In genomic region chr2:169570752-169571151, GRCh38 we compare ENCODE assay signal across 7 cellular contexts. TPM values are rescaled to one million over a fixed set of nuclear protein-coding genes. Genes with fewer than 3 reads are reported as not detected.
A peak's percentile ranks its signal among the peaks of the same experiment; 100 is the strongest.
DNase-seq lines count a peak whose midpoint lies in the region; ATAC-seq, FAIRE-seq and TF ChIP-seq lines count a peak whose summit lies in the region.
"Not testable (repeated sequence)": the region's sequence is repeated elsewhere in the genome, so short reads cannot be mapped to it uniquely, and the experiment has no call there.

No MANE protein-coding gene starts in this region.

- peak overlapping the region; percentile 14 to 92 (median 72); a peak in 15 of 22 replicates for H3K4me2 ChIP-seq in BLaER1 treated with 17β-estradiol and CSF1 and Interleukin-3, amounts not matched to agents 10 nM and 100 nM
- peak overlapping the region; percentile 95; the same call in 1 of the 2 replicates for H3K4me2 ChIP-seq in KMS-11
- H3K4me2 ChIP-seq in PC-3 (ENCODE audit: low read length) = peak overlapping the region; percentile 15; the same call in 1 of the 2 replicates
- peak overlapping the region; percentile 63 for H3K4me2 ChIP-seq in K562 (ENCODE audit: insufficient read depth, low read length)

- H3K36me3 Mint-ChIP-seq in activated T-helper 17 cell treated with anti-CD3 and anti-CD28 coated beads, Interleukin-2, amount 50 U/mL, for 72 hours (ENCODE audit: low read depth) = peaks cover 41% of the 10 kb centered on the region
- H3K36me3 Mint-ChIP-seq in nephron progenitor cell (ENCODE audit: low read depth) = peaks cover 17% of the 10 kb centered on the region

- FAIRE-seq in K562 (lab: Jason Lieb, UNC) = not testable (repeated sequence)

- H3K27ac ChIP-seq in BLaER1 treated with 17β-estradiol and CSF1 and Interleukin-3, amounts not matched to agents 10 nM and 100 nM; KMS-11; PC-3 (ENCODE audit: low read length): not testable (repeated sequence)
- H3K27ac ChIP-seq in K562 (ENCODE audit: extremely low read depth, low read depth, low read length) = peak overlapping the region; percentile 85; the same call in 1 of the 3 replicates

- H3K9me3 ChIP-seq in BLaER1 treated with 17β-estradiol and CSF1 and Interleukin-3, amounts not matched to agents 10 nM and 100 nM (replicated peaks in 1 of 11) = peaks cover 0 to 10% (median under 1%) of the 10 kb centered on the region in 11 experiments; a peak in 8 of 22 replicates
- not testable (repeated sequence) for H3K9me3 ChIP-seq in PC-3 (ENCODE audit: low read length); K562 (replicated peaks; ENCODE audit: control insufficient read depth, insufficient read depth, low read depth, low read length)

- H3K79me2 ChIP-seq in KMS-11 (ENCODE audit: insufficient read depth, low read depth) (peaks cover 35% of the 10 kb centered on the region; the same call in 1 of the 2 replicates), PC-3 (ENCODE audit: low read length) (peaks cover 42% of the 10 kb centered on the region), K562 (ENCODE audit: control insufficient read depth, insufficient read depth, low read length) (peaks cover 66% of the 10 kb centered on the region)

- not testable (repeated sequence) for BruUV-seq in PC-3 (replicated peaks; lab: Mats Ljungman, UMichigan); K562 (replicated peaks; lab: Mats Ljungman, UMichigan)

- not testable (repeated sequence) for H3F3A ChIP-seq in PC-3 (ENCODE audit: low read length, unreplicated experiment)

- POLR2A ChIA-PET in PC-3 (lab: Charles Lee; ENCODE audit: unreplicated experiment); K562 (lab: Yijun Ruan, JAX): not testable (repeated sequence)

- in situ Hi-C loops in K562 (cut with MboI) = not testable (repeated sequence)

- not testable (repeated sequence) for H3K27me3 ChIP-seq in BLaER1 treated with 17β-estradiol and CSF1 and Interleukin-3, amounts not matched to agents 10 nM and 100 nM; KMS-11 (ENCODE audit: insufficient read depth, low read depth); PC-3 (ENCODE audit: low read length); K562 (ENCODE audit: control insufficient read depth in 2 of 2, insufficient read depth in 2 of 2, low read length in 2 of 2)

- TF ChIP-seq CTCF in KMS-11 (conservative IDR thresholded peaks at IDR 0.05; ENCODE audit: low read depth, low read length); PC-3 (conservative IDR thresholded peaks at IDR 0.05; ENCODE audit: low read depth, low read length); K562 (IDR thresholded peaks at IDR 0.05 in 2 of 3, conservative IDR thresholded peaks at IDR 0.05 in 1 of 3; ENCODE audit: insufficient read depth in 2 of 3, low read depth in 1 of 3, low read length in 3 of 3); nephron progenitor cell (IDR thresholded peaks at IDR 0.05): not testable (repeated sequence)

- 53% methylated on average over 4 of the region's 4 CpGs for WGBS in K562 (ENCODE audit: insufficient coverage, low coverage, missing lambda C conversion rate)

- not testable (repeated sequence) for H3K9me2 ChIP-seq in PC-3 (replicated peaks; ENCODE audit: low read length)

- H3K27ac Mint-ChIP-seq in activated T-helper 17 cell treated with anti-CD3 and anti-CD28 coated beads, Interleukin-2, amount 50 U/mL, for 72 hours; nephron progenitor cell: not testable (repeated sequence)

- H2AFZ ChIP-seq in KMS-11 (ENCODE audit: low read depth); PC-3 (ENCODE audit: low read length); K562 (ENCODE audit: low read depth, low read length): not testable (repeated sequence)

- DNase-seq in NCI-H82 (lab: John Stamatoyannopoulos, UW) = peak; percentile 69
- DNase-seq in PC-3; K562 (ENCODE audit: extremely low read depth in 1 of 4, low spot score in 3 of 4); nephron progenitor cell: not testable (repeated sequence)

- H3K27me3 Mint-ChIP-seq in activated T-helper 17 cell treated with anti-CD3 and anti-CD28 coated beads, Interleukin-2, amount 50 U/mL, for 72 hours; nephron progenitor cell (ENCODE audit: low read depth, poor library complexity): not testable (repeated sequence)

- not testable (repeated sequence) for H3K4me1 Mint-ChIP-seq in activated T-helper 17 cell treated with anti-CD3 and anti-CD28 coated beads, Interleukin-2, amount 50 U/mL, for 72 hours
- peaks cover 37% of the 10 kb centered on the region for H3K4me1 Mint-ChIP-seq in nephron progenitor cell

- H3K36me3 ChIP-seq in BLaER1 treated with 17β-estradiol and CSF1 and Interleukin-3, amounts not matched to agents 10 nM and 100 nM = peaks cover 16 to 57% (median 42%) of the 10 kb centered on the region in 11 experiments
- H3K36me3 ChIP-seq in KMS-11 (ENCODE audit: insufficient read depth); PC-3 (ENCODE audit: low read depth, low read length): not testable (repeated sequence)
- H3K36me3 ChIP-seq in K562 (ENCODE audit: control insufficient read depth, insufficient read depth, low read length) = peaks cover 39% of the 10 kb centered on the region

- peaks cover 0 to 27% (median 4%) of the 10 kb centered on the region in 11 experiments; a peak in 5 of 22 replicates for H4K20me1 ChIP-seq in BLaER1 treated with 17β-estradiol and CSF1 and Interleukin-3, amounts not matched to agents 10 nM and 100 nM
- H4K20me1 ChIP-seq in KMS-11 (ENCODE audit: insufficient read depth); PC-3 (ENCODE audit: low read length); K562 (replicated peaks; ENCODE audit: control insufficient read depth, insufficient read depth, low read length): not testable (repeated sequence)

- not testable (repeated sequence) for H3K4me3 ChIP-seq in BLaER1 treated with 17β-estradiol and CSF1 and Interleukin-3, amounts not matched to agents 10 nM and 100 nM; KMS-11 (IDR thresholded peaks at IDR 0.05; ENCODE audit: insufficient read depth, low read depth, low read length); PC-3 (ENCODE audit: low read length)
- H3K4me3 ChIP-seq in K562 = peak overlapping the region; percentile 23

- not testable (repeated sequence) for H3K9me1 ChIP-seq in K562 (ENCODE audit: control insufficient read depth, insufficient read depth, low read length)

- CTCF ChIA-PET in PC-3 (lab: Charles Lee); K562 (lab: Yijun Ruan, JAX; ENCODE audit: low intra/inter-chr PET ratio): not testable (repeated sequence)

- not testable (repeated sequence) for TF ChIP-seq EP300 in K562 (IDR thresholded peaks at IDR 0.05; ENCODE audit: low read length)

- intact Hi-C loops in PC-3 (cut with micrococcal nuclease) = not testable (repeated sequence)
- intact Hi-C loops in K562 (cut with micrococcal nuclease) = loop anchor here (5.0 to 10.0 kb wide), 2 partner anchors 102 to 354 kb away; no protein-coding TSS in a partner anchor

- not testable (repeated sequence) for H3K9ac ChIP-seq in BLaER1 treated with 17β-estradiol and CSF1 and Interleukin-3, amounts not matched to agents 10 nM and 100 nM; KMS-11; PC-3 (ENCODE audit: low read length)
- H3K9ac ChIP-seq in K562 (ENCODE audit: insufficient read depth in 1 of 2, low read depth in 2 of 2, low read length in 2 of 2) = peak overlapping the region; percentile 31 to 80; a peak in 3 of 4 replicates

- H3K9me3 Mint-ChIP-seq in activated T-helper 17 cell treated with anti-CD3 and anti-CD28 coated beads, Interleukin-2, amount 50 U/mL, for 72 hours = not testable (repeated sequence)
- H3K9me3 Mint-ChIP-seq in nephron progenitor cell = peaks cover 10% of the 10 kb centered on the region

- H3K4me1 ChIP-seq in BLaER1 treated with 17β-estradiol and CSF1 and Interleukin-3, amounts not matched to agents 10 nM and 100 nM = peaks cover 14 to 36% (median 30%) of the 10 kb centered on the region in 10 experiments; a peak in 19 of 20 replicates
- peaks cover 41% of the 10 kb centered on the region for H3K4me1 ChIP-seq in KMS-11 (ENCODE audit: low read depth, poor library complexity, severe bottlenecking)
- H3K4me1 ChIP-seq in PC-3 (ENCODE audit: insufficient read depth, low read length) = not testable (repeated sequence)
- H3K4me1 ChIP-seq in K562 (replicated peaks in 1 of 2; ENCODE audit: control insufficient read depth in 2 of 2, insufficient read depth in 2 of 2, low read length in 2 of 2) = peaks cover 4 to 18% of the 10 kb centered on the region in 2 experiments; a peak in 4 of 5 replicates

- not testable (repeated sequence) for ATAC-seq in PC-3; activated T-helper 17 cell treated with anti-CD3 and anti-CD28 coated beads, Interleukin-2, amount 50 U/mL, for 72 hours (replicated peaks)
- ATAC-seq in K562 = peak; percentile 1; the same call in 1 of the 3 replicates

- TF ChIP-seq POLR2A in K562 (conservative IDR thresholded peaks at IDR 0.05) = not testable (repeated sequence)

- TF ChIP-seq RAD21 in K562 (CRISPR knock-in tag; conservative IDR thresholded peaks at IDR 0.05 in 1 of 2, IDR thresholded peaks at IDR 0.05 in 1 of 2) = not testable (repeated sequence)

- peak overlapping the region; percentile 24 for H3K4me3 Mint-ChIP-seq in activated T-helper 17 cell treated with anti-CD3 and anti-CD28 coated beads, Interleukin-2, amount 50 U/mL, for 72 hours
- peak overlapping the region; percentile 41 for H3K4me3 Mint-ChIP-seq in nephron progenitor cell

RNA-seq across cellular contexts. Expression of gene FASTKD1, which starts 2.9 kb away (rescaled TPM):
- total RNA-seq in PC-3 (2014; rRNA removed) = 21.1 and 27.0 TPM in 2 replicates
- 10 to 100 TPM; 59.6 to 60.2 TPM for total RNA-seq in activated T-helper 17 cell treated with anti-CD3 and anti-CD28 coated beads, Interleukin-2, amount 50 U/mL, for 72 hours
- total RNA-seq in K562 (2011; cell fraction: chromatin; rRNA removed; ENCODE audit: low replicate concordance) = 126 and 375 TPM in 2 replicates
- 63.7 and 91.6 TPM in 2 replicates for total RNA-seq in K562 (2011; cell fraction: nucleolus; rRNA removed)
- total RNA-seq in K562 (2011; cell fraction: nucleoplasm; rRNA removed) = 176 and 221 TPM in 2 replicates
- total RNA-seq in K562 (2014; rRNA removed) = 54.2 and 63.5 TPM in 2 replicates
- 134 and 152 TPM in 2 replicates for total RNA-seq in K562 (2014; rRNA removed; fragmentation: Illumina TruSeq; extraction: Trizol)
- 111 and 119 TPM in 2 replicates for total RNA-seq in K562 (2015; rRNA removed; fragmentation: Illumina TruSeq; extraction: Trizol)
- total RNA-seq in K562 (2021) = 90.0 and 114 TPM in 2 replicates
- 93.3 and 125 TPM in 2 replicates for polyA plus RNA-seq in K562 (2011; rRNA removed)
- polyA plus RNA-seq in K562 (2011; cell fraction: cytosol; rRNA removed) = 12.6 and 32.4 TPM in 2 replicates
- 70.2 and 104 TPM in 2 replicates for polyA plus RNA-seq in K562 (2011; cell fraction: nucleus; rRNA removed)
- polyA plus RNA-seq in K562 (2012) = 72.3 and 82.3 TPM in 2 replicates
- 83.6 and 89.9 TPM in 2 replicates for polyA plus RNA-seq in K562 (2014; fragmentation: Illumina TruSeq; extraction: Trizol)
- 100 to 1,000 TPM; 121 to 132 TPM for polyA plus RNA-seq in K562 (2014; fragmentation: Nextera tagmentation; extraction: Ambion mirVana)
- 117 and 129 TPM in 2 replicates for polyA plus RNA-seq in K562 (2014; rRNA removed)
- polyA minus RNA-seq in K562 (2011; rRNA and poly(A)+ RNA removed) = 92.1 and 99.5 TPM in 2 replicates
- polyA minus RNA-seq in K562 (2011; cell fraction: cytosol; rRNA and poly(A)+ RNA removed) = 26.0 and 34.5 TPM in 2 replicates
- polyA minus RNA-seq in K562 (2011; cell fraction: nucleus; rRNA and poly(A)+ RNA removed) = 66.9 and 106 TPM in 2 replicates

RNA-seq across cellular contexts. Expression of gene PPIG, which starts 13.4 kb away (rescaled TPM):
- 20.9 and 33.7 TPM in 2 replicates for total RNA-seq in PC-3 (2014; rRNA removed)
- 10 to 100 TPM; 53.0 to 60.3 TPM for total RNA-seq in activated T-helper 17 cell treated with anti-CD3 and anti-CD28 coated beads, Interleukin-2, amount 50 U/mL, for 72 hours
- 39.3 and 132 TPM in 2 replicates for total RNA-seq in K562 (2011; cell fraction: chromatin; rRNA removed; ENCODE audit: low replicate concordance)
- 23.7 and 28.8 TPM in 2 replicates for total RNA-seq in K562 (2011; cell fraction: nucleolus; rRNA removed)
- 43.7 and 59.3 TPM in 2 replicates for total RNA-seq in K562 (2011; cell fraction: nucleoplasm; rRNA removed)
- total RNA-seq in K562 (2014; rRNA removed) = 47.7 and 52.5 TPM in 2 replicates
- 124 and 153 TPM in 2 replicates for total RNA-seq in K562 (2014; rRNA removed; fragmentation: Illumina TruSeq; extraction: Trizol)
- 122 and 127 TPM in 2 replicates for total RNA-seq in K562 (2015; rRNA removed; fragmentation: Illumina TruSeq; extraction: Trizol)
- 63.7 and 75.2 TPM in 2 replicates for total RNA-seq in K562 (2021)
- polyA plus RNA-seq in K562 (2011; rRNA removed) = 112 and 126 TPM in 2 replicates
- polyA plus RNA-seq in K562 (2011; cell fraction: cytosol; rRNA removed) = 8.9 and 23.6 TPM in 2 replicates
- polyA plus RNA-seq in K562 (2011; cell fraction: nucleus; rRNA removed) = 46.0 and 67.2 TPM in 2 replicates
- polyA plus RNA-seq in K562 (2012) = 45.7 and 81.8 TPM in 2 replicates
- 137 and 165 TPM in 2 replicates for polyA plus RNA-seq in K562 (2014; fragmentation: Illumina TruSeq; extraction: Trizol)
- 100 to 1,000 TPM in 1 of 2 experiments, 10 to 100 TPM in 1; 92.9 to 166 TPM for polyA plus RNA-seq in K562 (2014; fragmentation: Nextera tagmentation; extraction: Ambion mirVana)
- 86.6 and 91.0 TPM in 2 replicates for polyA plus RNA-seq in K562 (2014; rRNA removed)
- 90.9 and 115 TPM in 2 replicates for polyA minus RNA-seq in K562 (2011; rRNA and poly(A)+ RNA removed)
- 24.3 and 24.4 TPM in 2 replicates for polyA minus RNA-seq in K562 (2011; cell fraction: cytosol; rRNA and poly(A)+ RNA removed)
- 42.1 and 73.2 TPM in 2 replicates for polyA minus RNA-seq in K562 (2011; cell fraction: nucleus; rRNA and poly(A)+ RNA removed)

Comparison
In these comparisons a context has a peak if more than half of its experiments do, and no peak if none do; other contexts are left out.
1. H3K4me2 ChIP-seq: peak in every context shown above with its lines; median percentile 95 in KMS-11; 72 in BLaER1 treated with 17β-estradiol and CSF1 and Interleukin-3, amounts not matched to agents 10 nM and 100 nM; 63 in K562; 15 in PC-3.